ENCODE assay signal across 9 cellular contexts in genomic region chr18:36309436-36310391, GRCh38. TPM values are rescaled to one million over a fixed set of nuclear protein-coding genes. Genes with fewer than 3 reads are reported as not detected.
DNase-seq lines count a peak whose midpoint lies in the region; TF ChIP-seq lines count a peak whose summit lies in the region.
"Had no signal": no experiment of that assay in that cellular context is flagged by ENCODE, and none has a peak within 500 bp of the region (broad histone marks: within the 10 kb centered on the region; RNA-seq: fewer than 3 reads in every experiment).

No MANE protein-coding gene starts in this region.

- no peaks in the 10 kb centered on the region for H3K4me1 ChIP-seq in uterus

- H3K36me3 ChIP-seq in MG63, result no peaks in the 10 kb centered on the region
- H3K36me3 ChIP-seq in uterus, result no peaks in the 10 kb centered on the region

- H3K27ac ChIP-seq in uterus, result no peak overlapping the region

- TF ChIP-seq CTCF in AG09309 (IDR thresholded peaks at IDR 0.05; ENCODE audit: control insufficient read depth, insufficient read depth, low read depth, low read length, missing control alignments) (no peak), uterus (IDR thresholded peaks at IDR 0.05) (no peak)

- no peak for TF ChIP-seq POLR2A in uterus (IDR thresholded peaks at IDR 0.05)

- intact Hi-C loops in uterus (cut with DNase I; ENCODE audit: low total_unique reads), result no loop called here

- DNase-seq in AG09309 (ENCODE audit: low read depth) (peak; percentile 99), MG63 (peak; percentile 90), dermis blood vessel endothelial cell (peak; percentile 80), mucosa of gallbladder (ENCODE audit: low spot score) (peak; percentile 29), uterus (no peak), NCI-H2196 (lab: John Stamatoyannopoulos, UW; ENCODE audit: unreplicated experiment) (no peak), DMS79 treated with DMSO at 0.1 percent for 48 hours (lab: John Stamatoyannopoulos, UW) (no peak)
- DNase-seq in activated CD4-positive, alpha-beta T cell treated with anti-CD3 and anti-CD28 coated beads, Interleukin-2, amount 50 U/mL, for 4 hours, result no peak
- DNase-seq: activated CD4-positive, alpha-beta T cell treated with anti-CD3 and anti-CD28 coated beads for 1 hour had no signal

- peaks cover 2% of the 10 kb centered on the region; the same call in 1 of the 2 replicates for H3K27me3 ChIP-seq in MG63
- no peaks in the 10 kb centered on the region for H3K27me3 ChIP-seq in uterus

- H3K9me3 ChIP-seq in MG63, result no peaks in the 10 kb centered on the region
- H3K9me3 ChIP-seq in uterus, result no peaks in the 10 kb centered on the region

- H3K4me3 ChIP-seq in AG09309 (ENCODE audit: control insufficient read depth, low read depth, low read length), result no peak overlapping the region
- H3K4me3 ChIP-seq in MG63, result no peak overlapping the region
- no peak overlapping the region for H3K4me3 ChIP-seq in uterus

RNA-seq across cellular contexts. Expression of gene FHOD3, which starts 12.2 kb away (rescaled TPM):
- 0.10 TPM in 1 of 2 replicates, not detected in the other for total RNA-seq in MG63 (2014; rRNA removed; shearing (Covaris generic); ENCODE audit: low replicate concordance)
- 0.14 and 0.34 TPM in 2 replicates for total RNA-seq in dermis blood vessel endothelial cell
- 24.9 TPM for total RNA-seq in mucosa of gallbladder
- 10 to 100 TPM in 1 of 4 donors, 1 to 10 TPM in 1, under 1 TPM in 1, not detected in 1; 0.26 to 13.8 (median 4.9) TPM for total RNA-seq in uterus

Comparison
In these comparisons a context has a peak if more than half of its experiments do, and no peak if none do; other contexts are left out.
1. DNase-seq: peak in AG09309 (single experiment), MG63 (single experiment), dermis blood vessel endothelial cell (single experiment) and mucosa of gallbladder (single experiment); none in uterus (0 of 2), activated CD4-positive, alpha-beta T cell treated with anti-CD3 and anti-CD28 coated beads, Interleukin-2, amount 50 U/mL, for 4 hours (0 of 2), NCI-H2196 (single experiment) and DMS79 treated with DMSO at 0.1 percent for 48 hours (single experiment).